9 cellular contexts compared by ENCODE assay signal in genomic region chr7:101870361-101871062, GRCh38. TPM values are rescaled to one million over a fixed set of nuclear protein-coding genes. Genes with fewer than 3 reads are reported as not detected.
A peak's percentile ranks its signal among the peaks of the same experiment; 100 is the strongest.
DNase-seq lines count a peak whose midpoint lies in the region; ATAC-seq, FAIRE-seq and TF ChIP-seq lines count a peak whose summit lies in the region.
"Had no signal": no experiment of that assay in that cellular context is flagged by ENCODE, and none has a peak within 500 bp of the region (broad histone marks: within the 10 kb centered on the region; RNA-seq: fewer than 3 reads in every experiment).

No MANE protein-coding gene starts in this region.

- TF ChIP-seq POLR2A in GM12891 (IDR thresholded peaks at IDR 0.05; ENCODE audit: low read depth, low read length) (no peak), esophagus squamous epithelium (IDR thresholded peaks at IDR 0.05) (no peak)

- FAIRE-seq in GM12891 (lab: Jason Lieb, UNC) (peak; percentile 87), kidney (lab: Jason Lieb, UNC) (no peak)

- whole genome bisulfite sequencing in esophagus squamous epithelium, 2 donors, result 42 to 50% methylated on average over 12 of the region's 12 CpGs

- DNase-seq in GM12891 (ENCODE audit: insufficient read length, low spot score) (no peak), NCI-H526 treated with DMSO at 0.1 percent for 48 hours (lab: John Stamatoyannopoulos, UW) (peak; percentile 71), esophagus squamous epithelium (lab: John Stamatoyannopoulos, UW) (no peak), kidney (no peak)
- no peak for DNase-seq in activated CD4-positive, alpha-beta T cell treated with anti-CD3 and anti-CD28 coated beads, Interleukin-2, amount 10 ng/mL, durations not matched to agents 24 days and 14 days
- DNase-seq: activated CD4-positive, alpha-beta T cell treated with anti-CD3 and anti-CD28 coated beads, Interleukin-2, amount 50 U/mL, for 48 hours had no signal

- no peaks in the 10 kb centered on the region for H3K27me3 Mint-ChIP-seq in activated CD4-positive, alpha-beta T cell treated with anti-CD3 and anti-CD28 coated beads, Interleukin-2, amount 10 ng/mL, durations not matched to agents 24 days and 14 days

- H3K4me3 ChIP-seq in esophagus squamous epithelium (peak overlapping the region in 1 of 4 donors; percentile 29), rectal smooth muscle tissue (ENCODE audit: low read length) (no peak overlapping the region), kidney (ENCODE audit: low read length in 2 of 2) (no peak overlapping the region)

- no peak overlapping the region for H3K9ac ChIP-seq in rectal smooth muscle tissue (ENCODE audit: low read length)
- H3K9ac ChIP-seq in kidney (ENCODE audit: low read length in 2 of 2), result no peak overlapping the region
- H3K9ac ChIP-seq: KMS-11 had no signal

- TF ChIP-seq CTCF in esophagus squamous epithelium (IDR thresholded peaks at IDR 0.05) (peak in 3 of 6 experiments; percentile 31 to 69 (median 40)), kidney (IDR thresholded peaks at IDR 0.05; ENCODE audit: borderline replicate concordance, extremely low read depth, insufficient read depth) (no peak)

- H3K36me3 ChIP-seq in esophagus squamous epithelium (no peaks in the 10 kb centered on the region), rectal smooth muscle tissue (ENCODE audit: control insufficient read depth, insufficient read depth, low read length) (peaks cover 2% of the 10 kb centered on the region), kidney (ENCODE audit: control insufficient read depth in 1 of 2, insufficient read depth in 2 of 2, low read length in 2 of 2) (no peaks in the 10 kb centered on the region)

- H3K27me3 ChIP-seq in esophagus squamous epithelium (no peaks in the 10 kb centered on the region), rectal smooth muscle tissue (ENCODE audit: control insufficient read depth, insufficient read depth, low read length) (no peaks in the 10 kb centered on the region)

- no peaks in the 10 kb centered on the region for H3K36me3 Mint-ChIP-seq in activated CD4-positive, alpha-beta T cell treated with anti-CD3 and anti-CD28 coated beads, Interleukin-2, amount 10 ng/mL, durations not matched to agents 24 days and 14 days (ENCODE audit: low read depth)

- H3K4me3 Mint-ChIP-seq in activated CD4-positive, alpha-beta T cell treated with anti-CD3 and anti-CD28 coated beads, Interleukin-2, amount 10 ng/mL, durations not matched to agents 24 days and 14 days, result no peak overlapping the region

- no peaks in the 10 kb centered on the region for H3K9me3 Mint-ChIP-seq in activated CD4-positive, alpha-beta T cell treated with anti-CD3 and anti-CD28 coated beads, Interleukin-2, amount 10 ng/mL, durations not matched to agents 24 days and 14 days

- H3K4me1 ChIP-seq in esophagus squamous epithelium (peaks cover 14 to 48% (median 20%) of the 10 kb centered on the region in 3 donors), rectal smooth muscle tissue (ENCODE audit: control insufficient read depth, insufficient read depth, low read length) (peaks cover 18% of the 10 kb centered on the region), kidney (ENCODE audit: control insufficient read depth in 1 of 2, insufficient read depth in 1 of 2, low read depth in 1 of 2, low read length in 2 of 2) (peaks cover 27 to 29% of the 10 kb centered on the region in 2 donors)

- peaks cover 3% of the 10 kb centered on the region for H3K4me1 Mint-ChIP-seq in activated CD4-positive, alpha-beta T cell treated with anti-CD3 and anti-CD28 coated beads, Interleukin-2, amount 10 ng/mL, durations not matched to agents 24 days and 14 days

- H3K27ac Mint-ChIP-seq in activated CD4-positive, alpha-beta T cell treated with anti-CD3 and anti-CD28 coated beads, Interleukin-2, amount 10 ng/mL, durations not matched to agents 24 days and 14 days, result no peak overlapping the region

- H3K27ac ChIP-seq in esophagus squamous epithelium (peak overlapping the region; percentile 26 to 66 (median 46)), rectal smooth muscle tissue (ENCODE audit: low read depth, low read length) (peak overlapping the region; percentile 33), kidney (ENCODE audit: low read depth in 2 of 2, low read length in 2 of 2) (peak overlapping the region in 1 of 2 donors; percentile 32)
- H3K27ac ChIP-seq: KMS-11 had no signal

- ATAC-seq in HG03571 (IDR thresholded peaks at IDR 0.05; ENCODE audit: unreplicated experiment), result no peak

- intact Hi-C loops in esophagus squamous epithelium (cut with DNase I), result no loop called here
- intact Hi-C loops in kidney (cut with DNase I), result no loop called here
- intact Hi-C loops in activated CD4-positive, alpha-beta T cell treated with anti-CD3 and anti-CD28 coated beads, Interleukin-2, amount 10 ng/mL, durations not matched to agents 24 days and 14 days (cut with micrococcal nuclease), result no loop called here

- H3K9me3 ChIP-seq in esophagus squamous epithelium (no peaks in the 10 kb centered on the region), kidney (ENCODE audit: control insufficient read depth in 1 of 2, low read length in 2 of 2) (no peaks in the 10 kb centered on the region)

TF ChIP-seq in GM12891, 5 proteins besides CTCF, POLR2A, EP300 and RAD21:
- TF ChIP-seq POU2F2 (IDR thresholded peaks at IDR 0.05; ENCODE audit: low read depth, low read length) (no peak), TAF1 (IDR thresholded peaks at IDR 0.05; ENCODE audit: low read depth, low read length) (no peak), POLR2AphosphoS5 (IDR thresholded peaks at IDR 0.05; ENCODE audit: low read depth, low read length) (no peak), PAX5 (IDR thresholded peaks at IDR 0.05; ENCODE audit: insufficient read depth, low read length, severe bottlenecking) (no peak), SPI1 (IDR thresholded peaks at IDR 0.05; ENCODE audit: low read depth, low read length) (no peak)

RNA-seq across cellular contexts. Expression of gene CUX1, which starts 53.1 kb away (rescaled TPM):
- polyA plus RNA-seq in GM12891 (2012; ENCODE audit: low read depth, missing spikeins), result 17.8 TPM
- 10 to 100 TPM; 40.0 to 55.9 (median 47.3) TPM for total RNA-seq in esophagus squamous epithelium
- 126 TPM for total RNA-seq in kidney
- 71.4 TPM for polyA plus RNA-seq in kidney (ENCODE audit: insufficient read depth, low read depth, low replicate concordance)
- total RNA-seq in activated CD4-positive, alpha-beta T cell treated with anti-CD3 and anti-CD28 coated beads, Interleukin-2, amount 10 ng/mL, durations not matched to agents 24 days and 14 days, result 25.7 and 31.5 TPM in 2 replicates
